Comparison of ENCODE assay signal across 9 cellular contexts in genomic region chr14:103519043-103519836, GRCh38. TPM values are rescaled to one million over a fixed set of nuclear protein-coding genes. Genes with fewer than 3 reads are reported as not detected.
DNase-seq lines count a peak whose midpoint lies in the region; ATAC-seq, FAIRE-seq and TF ChIP-seq lines count a peak whose summit lies in the region.
"Had no signal": no experiment of that assay in that cellular context is flagged by ENCODE, and none has a peak within 500 bp of the region (broad histone marks: within the 10 kb centered on the region; RNA-seq: fewer than 3 reads in every experiment).

No MANE protein-coding gene starts in this region.

- H3K4me3 ChIP-seq in endothelial cell of umbilical vein (replicated peaks in 1 of 3; ENCODE audit: insufficient read depth in 1 of 3, low read depth in 1 of 3, low read length in 3 of 3) = no peak overlapping the region
- H3K4me3 ChIP-seq in parathyroid adenoma (ENCODE audit: low read depth, low read length) = no peak overlapping the region

- H2AFZ ChIP-seq in endothelial cell of umbilical vein (ENCODE audit: low read depth, low read length) = no peak overlapping the region
- peak overlapping the region; percentile 48 for H2AFZ ChIP-seq in parathyroid adenoma

- no peak overlapping the region for H3K4me2 ChIP-seq in endothelial cell of umbilical vein (ENCODE audit: insufficient read depth, low read length)
- peak overlapping the region; percentile 30 for H3K4me2 ChIP-seq in parathyroid adenoma (ENCODE audit: low read length)

- BruUV-seq in endothelial cell of umbilical vein (replicated peaks; lab: Mats Ljungman, UMichigan) = no TSS peak

- ATAC-seq in esophagus mucosa (no peak), GM19467 (IDR thresholded peaks at IDR 0.05; ENCODE audit: unreplicated experiment) (no peak)

- H3K9me3 ChIP-seq in endothelial cell of umbilical vein (replicated peaks; ENCODE audit: control insufficient read depth, insufficient read depth, low read length) (no peaks in the 10 kb centered on the region), parathyroid adenoma (ENCODE audit: control insufficient read depth, low read length) (no peaks in the 10 kb centered on the region)

- TF ChIP-seq CTCF in endothelial cell of umbilical vein (IDR thresholded peaks at IDR 0.05; ENCODE audit: extremely low read depth in 1 of 2, insufficient read depth in 1 of 2, low read depth in 1 of 2, low read length in 2 of 2) (no peak), parathyroid adenoma (IDR thresholded peaks at IDR 0.05) (no peak)

- in situ Hi-C loops in G401 (cut with HindIII; ENCODE audit: low sequenced_read_pairs) = loop anchor here (10.0 kb wide), 1 partner anchor 54 kb away; no protein-coding TSS in a partner anchor

- no peaks in the 10 kb centered on the region for H3K36me3 ChIP-seq in endothelial cell of umbilical vein (ENCODE audit: control insufficient read depth in 2 of 2, extremely low read depth in 1 of 2, insufficient read depth in 2 of 2, low read length in 2 of 2)
- no peaks in the 10 kb centered on the region for H3K36me3 ChIP-seq in parathyroid adenoma (ENCODE audit: control insufficient read depth, insufficient read depth, low read length)

- H3K27me3 ChIP-seq in endothelial cell of umbilical vein (ENCODE audit: control insufficient read depth in 2 of 2, insufficient read depth in 2 of 2, low read length in 2 of 2) (peaks cover 17 to 32% of the 10 kb centered on the region in 2 experiments), parathyroid adenoma (ENCODE audit: control insufficient read depth, insufficient read depth, low read length) (no peaks in the 10 kb centered on the region)

- no peak overlapping the region for H3K27ac ChIP-seq in endothelial cell of umbilical vein (ENCODE audit: insufficient read depth, low read depth, low read length)
- H3K27ac ChIP-seq in parathyroid adenoma = peak overlapping the region; percentile 95

- no peak for TF ChIP-seq POLR2A in endothelial cell of umbilical vein (IDR thresholded peaks at IDR 0.05; ENCODE audit: low read depth, low read length)

- H3K9ac ChIP-seq in endothelial cell of umbilical vein (replicated peaks; ENCODE audit: extremely low read depth, insufficient read depth, low read length) = no peak overlapping the region
- H3K9ac ChIP-seq in parathyroid adenoma = no peak overlapping the region

- no peaks in the 10 kb centered on the region for H3K9me1 ChIP-seq in endothelial cell of umbilical vein (replicated peaks; ENCODE audit: control insufficient read depth, extremely low read depth, insufficient read depth, low read length)

- dilution Hi-C loops in endothelial cell of umbilical vein (cut with MboI; ENCODE audit: extremely low pct_ligation_motif_present, low sequenced_read_pairs) = no loop called here

- peaks cover 14% of the 10 kb centered on the region for H3K4me1 ChIP-seq in endothelial cell of umbilical vein (ENCODE audit: control insufficient read depth, extremely low read depth, insufficient read depth, low read length)
- peaks cover 27% of the 10 kb centered on the region for H3K4me1 ChIP-seq in parathyroid adenoma

- peak; percentile 60 for DNase-seq in G401 (ENCODE audit: low spot score)
- DNase-seq in NCI-H69 (lab: John Stamatoyannopoulos, UW) = peak; percentile 47
- DNase-seq in endothelial cell of umbilical vein (ENCODE audit: low read depth, low spot score) = no peak
- no peak for DNase-seq in NCI-H2171 treated with DMSO at 0.1 percent for 48 hours (lab: John Stamatoyannopoulos, UW)
- no peak for DNase-seq in glomerular visceral epithelial cell (ENCODE audit: extremely low spot score)

- H3K79me2 ChIP-seq in endothelial cell of umbilical vein (ENCODE audit: control insufficient read depth, insufficient read depth, low read length) = no peaks in the 10 kb centered on the region
- no peaks in the 10 kb centered on the region for H3K79me2 ChIP-seq in parathyroid adenoma

- CTCF ChIA-PET in endothelial cell of umbilical vein (lab: Charles Lee) = interaction anchor here (0.7 to 8.0 kb wide), 18 partner anchors 9 to 462 kb away, joined by 3 to 209 read pairs (median 6); partner anchors contain the start of genes BAG5, COA8 and TRMT61A

- POLR2A ChIA-PET in endothelial cell of umbilical vein (lab: Charles Lee) = interaction anchor here (0.6 kb wide), 1 partner anchor 29 kb away, joined by 3 read pairs; no protein-coding TSS in a partner anchor

- FAIRE-seq in endothelial cell of umbilical vein (lab: Jason Lieb, UNC) = peak; percentile 8
- FAIRE-seq: endometrium had no signal

- intact Hi-C loops in endothelial cell of umbilical vein (cut with micrococcal nuclease) = no loop called here

- no peaks in the 10 kb centered on the region for H4K20me1 ChIP-seq in endothelial cell of umbilical vein (replicated peaks; ENCODE audit: control insufficient read depth, extremely low read depth, insufficient read depth, low read length)

TF ChIP-seq in endothelial cell of umbilical vein, 7 proteins besides CTCF, POLR2A, EP300 and RAD21:
- TF ChIP-seq JUN (IDR thresholded peaks at IDR 0.05; ENCODE audit: borderline replicate concordance, insufficient read depth, insufficient read length, low read depth) = no peak
- TF ChIP-seq GATA2 (IDR thresholded peaks at IDR 0.05; ENCODE audit: insufficient read depth, insufficient read length, low read depth, low read length) = peak; percentile 48
- no peak for TF ChIP-seq MYC (IDR thresholded peaks at IDR 0.05; ENCODE audit: low read depth, low read length)

RNA-seq across cellular contexts. Expression of gene CKB, which starts 3.4 kb away (rescaled TPM):
- total RNA-seq in G401 (2014; rRNA removed; shearing (Covaris generic)) = 672 and 986 TPM in 2 replicates
- total RNA-seq in endothelial cell of umbilical vein = 2.4 and 4.0 TPM in 2 replicates
- 6.9 and 10.0 TPM in 2 replicates for polyA plus RNA-seq in endothelial cell of umbilical vein
- polyA plus RNA-seq in endothelial cell of umbilical vein (2011; cell fraction: cytosol; rRNA removed) = 2.9 and 5.9 TPM in 2 replicates
- polyA plus RNA-seq in endothelial cell of umbilical vein (2011; cell fraction: nucleus; rRNA removed) = 4.0 and 4.7 TPM in 2 replicates
- polyA plus RNA-seq in endothelial cell of umbilical vein (2012) = 0.64 and 2.2 TPM in 2 replicates
- polyA minus RNA-seq in endothelial cell of umbilical vein = 3.2 and 8.8 TPM in 2 replicates
- 326 TPM for polyA minus RNA-seq in endothelial cell of umbilical vein (2011; cell fraction: cytosol; rRNA and poly(A)+ RNA removed)
- polyA minus RNA-seq in endothelial cell of umbilical vein (2011; cell fraction: nucleus; rRNA and poly(A)+ RNA removed) = 1.7 TPM in 1 of 2 replicates, not detected in the other
- 17.8 TPM for total RNA-seq in esophagus mucosa

RNA-seq across cellular contexts. Expression of gene TRMT61A, which starts 9.8 kb away (rescaled TPM):
- 17.6 and 29.3 TPM in 2 replicates for total RNA-seq in G401 (2014; rRNA removed; shearing (Covaris generic))
- total RNA-seq in endothelial cell of umbilical vein = 6.8 and 7.5 TPM in 2 replicates
- polyA plus RNA-seq in endothelial cell of umbilical vein = 10.6 and 12.8 TPM in 2 replicates
- polyA plus RNA-seq in endothelial cell of umbilical vein (2011; cell fraction: cytosol; rRNA removed) = 7.0 and 8.8 TPM in 2 replicates
- polyA plus RNA-seq in endothelial cell of umbilical vein (2011; cell fraction: nucleus; rRNA removed) = 7.8 and 8.0 TPM in 2 replicates
- 4.5 and 5.2 TPM in 2 replicates for polyA plus RNA-seq in endothelial cell of umbilical vein (2012)
- 3.7 and 4.7 TPM in 2 replicates for polyA minus RNA-seq in endothelial cell of umbilical vein
- 9.5 TPM for polyA minus RNA-seq in endothelial cell of umbilical vein (2011; cell fraction: cytosol; rRNA and poly(A)+ RNA removed)
- 4.4 and 8.8 TPM in 2 replicates for polyA minus RNA-seq in endothelial cell of umbilical vein (2011; cell fraction: nucleus; rRNA and poly(A)+ RNA removed)
- 6.1 TPM for total RNA-seq in esophagus mucosa

RNA-seq across cellular contexts. Expression of gene BAG5, which starts 43.2 kb away (rescaled TPM):
- total RNA-seq in G401 (2014; rRNA removed; shearing (Covaris generic)) = 4.0 and 12.2 TPM in 2 replicates
- total RNA-seq in endothelial cell of umbilical vein (28.4 and 32.5 TPM in 2 replicates), esophagus mucosa (23.6 TPM)
- 5.0 and 6.3 TPM in 2 replicates for polyA plus RNA-seq in endothelial cell of umbilical vein
- polyA plus RNA-seq in endothelial cell of umbilical vein (2011; cell fraction: cytosol; rRNA removed) = 7.7 and 8.4 TPM in 2 replicates
- 5.6 and 7.3 TPM in 2 replicates for polyA plus RNA-seq in endothelial cell of umbilical vein (2011; cell fraction: nucleus; rRNA removed)
- 16.4 and 20.2 TPM in 2 replicates for polyA plus RNA-seq in endothelial cell of umbilical vein (2012)
- 11.0 and 11.5 TPM in 2 replicates for polyA minus RNA-seq in endothelial cell of umbilical vein
- 15.8 TPM for polyA minus RNA-seq in endothelial cell of umbilical vein (2011; cell fraction: cytosol; rRNA and poly(A)+ RNA removed)
- 7.9 and 9.9 TPM in 2 replicates for polyA minus RNA-seq in endothelial cell of umbilical vein (2011; cell fraction: nucleus; rRNA and poly(A)+ RNA removed)

RNA-seq across cellular contexts. Expression of gene COA8, which starts 43.5 kb away (rescaled TPM):
- total RNA-seq in G401 (2014; rRNA removed; shearing (Covaris generic)) = 29.7 and 34.7 TPM in 2 replicates
- 46.4 and 52.6 TPM in 2 replicates for total RNA-seq in endothelial cell of umbilical vein
- polyA plus RNA-seq in endothelial cell of umbilical vein = 9.6 and 19.1 TPM in 2 replicates
- polyA plus RNA-seq in endothelial cell of umbilical vein (2011; cell fraction: cytosol; rRNA removed) = 23.1 and 23.2 TPM in 2 replicates
- polyA plus RNA-seq in endothelial cell of umbilical vein (2011; cell fraction: nucleus; rRNA removed) = 9.7 and 10.5 TPM in 2 replicates
- 40.7 and 47.2 TPM in 2 replicates for polyA plus RNA-seq in endothelial cell of umbilical vein (2012)
- 6.7 and 10.8 TPM in 2 replicates for polyA minus RNA-seq in endothelial cell of umbilical vein
- polyA minus RNA-seq in endothelial cell of umbilical vein (2011; cell fraction: cytosol; rRNA and poly(A)+ RNA removed) = 11.9 TPM
- polyA minus RNA-seq in endothelial cell of umbilical vein (2011; cell fraction: nucleus; rRNA and poly(A)+ RNA removed) = 26.0 and 27.2 TPM in 2 replicates
- total RNA-seq in esophagus mucosa = 30.3 TPM

Comparison
In these comparisons a context has a peak if more than half of its experiments do, and no peak if none do; other contexts are left out.
1. DNase-seq: peak in G401 (single experiment) and NCI-H69 (single experiment); none in endothelial cell of umbilical vein (single experiment), NCI-H2171 treated with DMSO at 0.1 percent for 48 hours (single experiment) and glomerular visceral epithelial cell (single experiment).
2. RNA of gene CKB, which starts 3.4 kb away (total RNA-seq): 672 to 986 TPM in G401; 17.8 TPM in esophagus mucosa (single experiment) and 2.4 to 4.0 TPM in endothelial cell of umbilical vein; every median in the first group is over 10 times any median in the second.